ENCODE assay signal across 23 cellular contexts in genomic region chr11:1234771-1235614, GRCh38. TPM values are rescaled to one million over a fixed set of nuclear protein-coding genes. Genes with fewer than 3 reads are reported as not detected.
A peak's percentile ranks its signal among the peaks of the same experiment; 100 is the strongest.
DNase-seq lines count a peak whose midpoint lies in the region; ATAC-seq and TF ChIP-seq lines count a peak whose summit lies in the region.
"Had no signal": no experiment of that assay in that cellular context is flagged by ENCODE, and none has a peak within 500 bp of the region (broad histone marks: within the 10 kb centered on the region; RNA-seq: fewer than 3 reads in every experiment).

No MANE protein-coding gene starts in this region.

- in situ Hi-C loops in GM13977 (cut with MboI; ENCODE audit: low pct_unique_long_range_greater_than_20kb, low sequenced_read_pairs, unreplicated experiment), result no loop called here

- H3K27me3 Mint-ChIP-seq in CD14-positive monocyte (ENCODE audit: low read depth in 3 of 3), result peaks cover 0 to 9% (median 3%) of the 10 kb centered on the region in 3 donors
- H3K27me3 Mint-ChIP-seq: activated T-cell treated with anti-CD3 and anti-CD28 coated beads, Interleukin-2, amount 50 U/mL, for 24 hours; CD8-positive, alpha-beta memory T cell; central memory CD8-positive, alpha-beta T cell had no signal

- H3K36me3 ChIP-seq in MG63, result no peaks in the 10 kb centered on the region
- H3K36me3 ChIP-seq: esophagus squamous epithelium, HAP-1, thoracic aorta had no signal

- H3K36me3 Mint-ChIP-seq in CD14-positive monocyte, result no peaks in the 10 kb centered on the region
- H3K36me3 Mint-ChIP-seq: CD8-positive, alpha-beta memory T cell; stimulated activated effector memory CD8-positive, alpha-beta T cell treated with anti-CD3 and anti-CD28 coated beads, Interleukin-12 subunit alpha, Interleukin-12 subunit beta, amount 100 ng/mL, for 72 hours; WTC11 had no signal

- no peaks in the 10 kb centered on the region for H3K9me3 Mint-ChIP-seq in CD14-positive monocyte
- H3K9me3 Mint-ChIP-seq: activated naive CD4-positive, alpha-beta T cell treated with anti-CD3 and anti-CD28 coated beads for 36 hours; activated T-cell treated with anti-CD3 and anti-CD28 coated beads, Interleukin-2, amount 50 U/mL, for 24 hours; CD8-positive, alpha-beta memory T cell; central memory CD8-positive, alpha-beta T cell; stimulated activated effector memory CD8-positive, alpha-beta T cell treated with anti-CD3 and anti-CD28 coated beads, Interleukin-12 subunit alpha, Interleukin-12 subunit beta, amount 100 ng/mL, for 72 hours; T-helper 2 cell treated with Interferon-gamma antibody and Interleukin-4, amounts not matched to agents 5 μg/mL and 100 μg/mL, for 36 hours; WTC11 had no signal

- H3K9me3 ChIP-seq in MG63, result no peaks in the 10 kb centered on the region
- H3K9me3 ChIP-seq: esophagus squamous epithelium, HAP-1, thoracic aorta had no signal

- H3K27ac Mint-ChIP-seq in CD14-positive monocyte, result peak overlapping the region in 1 of 7 donors; percentile 30
- H3K27ac Mint-ChIP-seq: activated CD8-positive, alpha-beta T cell treated with anti-CD3 and anti-CD28 coated beads, Interleukin-2, amount 10 ng/mL, durations not matched to agents 7 days and 5 days; activated naive CD4-positive, alpha-beta T cell treated with anti-CD3 and anti-CD28 coated beads for 36 hours; activated T-cell treated with anti-CD3 and anti-CD28 coated beads, Interleukin-2, amount 50 U/mL, for 24 hours; CD8-positive, alpha-beta memory T cell; stimulated activated effector memory CD8-positive, alpha-beta T cell treated with anti-CD3 and anti-CD28 coated beads, Interleukin-12 subunit alpha, Interleukin-12 subunit beta, amount 100 ng/mL, for 72 hours; T-helper 2 cell treated with Interferon-gamma antibody and Interleukin-4, amounts not matched to agents 5 μg/mL and 100 μg/mL, for 36 hours; WTC11 had no signal

- DNase-seq in CD14-positive monocyte (ENCODE audit: low spot score) (peak; percentile 42), MG63 (peak; percentile 0), left ventricle myocardium superior (peak; percentile 26), posterior vena cava (ENCODE audit: low spot score) (peak; percentile 75), NCI-H526 treated with DMSO at 0.1 percent for 48 hours (lab: John Stamatoyannopoulos, UW) (no peak), GM13977 (ENCODE audit: low spot score) (no peak), NAMALWA (ENCODE audit: low spot score) (no peak)
- DNase-seq: activated CD8-positive, alpha-beta T cell treated with anti-CD3 and anti-CD28 coated beads, Interleukin-2, amount 10 ng/mL, durations not matched to agents 7 days and 5 days; activated naive CD4-positive, alpha-beta T cell treated with anti-CD3 and anti-CD28 coated beads for 36 hours; activated T-cell treated with anti-CD3 and anti-CD28 coated beads, Interleukin-2, amount 50 U/mL, for 24 hours; anterior cingulate cortex; esophagus squamous epithelium; MV-4-11; NCI-H187; NCI-H226 had no signal

- intact Hi-C loops in CD14-positive monocyte (cut with micrococcal nuclease), result no loop called here
- intact Hi-C loops in left ventricle myocardium superior (cut with micrococcal nuclease), result no loop called here
- intact Hi-C loops in posterior vena cava (cut with DNase I), result no loop called here

- H3K4me3 Mint-ChIP-seq in CD14-positive monocyte, result no peak overlapping the region
- H3K4me3 Mint-ChIP-seq: activated CD8-positive, alpha-beta T cell treated with anti-CD3 and anti-CD28 coated beads, Interleukin-2, amount 10 ng/mL, durations not matched to agents 7 days and 5 days; activated naive CD4-positive, alpha-beta T cell treated with anti-CD3 and anti-CD28 coated beads for 36 hours; activated T-cell treated with anti-CD3 and anti-CD28 coated beads, Interleukin-2, amount 50 U/mL, for 24 hours; CD8-positive, alpha-beta memory T cell; central memory CD8-positive, alpha-beta T cell; stimulated activated effector memory CD8-positive, alpha-beta T cell treated with anti-CD3 and anti-CD28 coated beads, Interleukin-12 subunit alpha, Interleukin-12 subunit beta, amount 100 ng/mL, for 72 hours; T-helper 2 cell treated with Interferon-gamma antibody and Interleukin-4, amounts not matched to agents 5 μg/mL and 100 μg/mL, for 36 hours; WTC11 had no signal

- TF ChIP-seq CTCF in CD14-positive monocyte (IDR thresholded peaks at IDR 0.05), result no peak
- no peak for TF ChIP-seq CTCF in GM13977 (IDR thresholded peaks at IDR 0.05; ENCODE audit: extremely low read depth, insufficient read depth, missing control alignments)

- no peak for ATAC-seq in left ventricle myocardium superior
- ATAC-seq: activated CD8-positive, alpha-beta T cell treated with anti-CD3 and anti-CD28 coated beads, Interleukin-2, amount 10 ng/mL, durations not matched to agents 7 days and 5 days; stimulated activated effector memory CD8-positive, alpha-beta T cell treated with anti-CD3 and anti-CD28 coated beads, Interleukin-12 subunit alpha, Interleukin-12 subunit beta, amount 100 ng/mL, for 72 hours; WTC11 had no signal

- peaks cover 32% of the 10 kb centered on the region for H3K27me3 ChIP-seq in MG63

- no peaks in the 10 kb centered on the region for H3K4me1 Mint-ChIP-seq in CD14-positive monocyte
- H3K4me1 Mint-ChIP-seq: CD8-positive, alpha-beta memory T cell; central memory CD8-positive, alpha-beta T cell; stimulated activated effector memory CD8-positive, alpha-beta T cell treated with anti-CD3 and anti-CD28 coated beads, Interleukin-12 subunit alpha, Interleukin-12 subunit beta, amount 100 ng/mL, for 72 hours; WTC11 had no signal

- H3K4me3 ChIP-seq in MG63, result no peak overlapping the region
- H3K4me3 ChIP-seq: esophagus squamous epithelium, HAP-1, thoracic aorta had no signal

RNA-seq across cellular contexts. Expression of gene MUC5B, which starts 12.1 kb away (rescaled TPM):
- polyA plus RNA-seq in CD14-positive monocyte, result not detected
- total RNA-seq in MG63 (2014; rRNA removed; shearing (Covaris generic); ENCODE audit: low replicate concordance), result not detected in 2 replicates
- total RNA-seq in left ventricle myocardium superior (not detected), posterior vena cava (under 1 TPM in 1 of 2 donors, not detected in 1; 0.69 TPM)
- total RNA-seq: activated CD8-positive, alpha-beta T cell treated with anti-CD3 and anti-CD28 coated beads, Interleukin-2, amount 10 ng/mL, durations not matched to agents 7 days and 5 days; activated naive CD4-positive, alpha-beta T cell treated with anti-CD3 and anti-CD28 coated beads for 36 hours; CD8-positive, alpha-beta memory T cell; osteocyte; thoracic aorta had no signal
- polyA plus RNA-seq: CD8-positive, alpha-beta memory T cell had no signal

Comparison
In these comparisons a context has a peak if more than half of its experiments do, and no peak if none do; other contexts are left out.
1. DNase-seq: peak in CD14-positive monocyte (single experiment), MG63 (single experiment), left ventricle myocardium superior (single experiment) and posterior vena cava (single experiment); none in NCI-H526 treated with DMSO at 0.1 percent for 48 hours (single experiment), GM13977 (single experiment) and NAMALWA (single experiment).